In genomic region chr22:23054531-23055257, GRCh38 we compare ENCODE assay signal across 10 cellular contexts. TPM values are rescaled to one million over a fixed set of nuclear protein-coding genes. Genes with fewer than 3 reads are reported as not detected.
DNase-seq lines count a peak whose midpoint lies in the region; ATAC-seq and TF ChIP-seq lines count a peak whose summit lies in the region.
"Had no signal": no experiment of that assay in that cellular context is flagged by ENCODE, and none has a peak within 500 bp of the region (broad histone marks: within the 10 kb centered on the region; RNA-seq: fewer than 3 reads in every experiment).

No MANE protein-coding gene starts in this region.

- no peak overlapping the region for H4K91ac ChIP-seq in neuronal stem cell (ENCODE audit: low read depth, low read length, poor library complexity)

- H2AK5ac ChIP-seq in neuronal stem cell (ENCODE audit: low read depth, low read length), result no peak overlapping the region

- H2BK120ac ChIP-seq in neuronal stem cell (ENCODE audit: low read depth, low read length), result no peak overlapping the region

- ATAC-seq in GM21381 (IDR thresholded peaks at IDR 0.05; ENCODE audit: unreplicated experiment), result peak; percentile 52

- H3K79me2 ChIP-seq in osteoblast (ENCODE audit: insufficient read depth, low read length), result no peaks in the 10 kb centered on the region

- no CpG with 5 or more reads among the region's 5 CpGs for WGBS in neuronal stem cell (ENCODE audit: extremely low coverage in 2 of 2, insufficient read length in 2 of 2, insufficient replicate concordance in 1 of 2), 2 donors

- H3K4ac ChIP-seq in neuronal stem cell (ENCODE audit: low read length), result no peak overlapping the region

- H3K79me1 ChIP-seq in neuronal stem cell (ENCODE audit: low read depth, low read length), result no peaks in the 10 kb centered on the region

- no peak overlapping the region for H4K8ac ChIP-seq in neuronal stem cell (ENCODE audit: low read depth, low read length)

- no peak overlapping the region for H2BK5ac ChIP-seq in neuronal stem cell (ENCODE audit: low read length)

- H3K27ac ChIP-seq in neuronal stem cell (replicated peaks; ENCODE audit: low read length) (no peak overlapping the region), osteoblast (ENCODE audit: low read depth, low read length) (no peak overlapping the region)

- no peak overlapping the region for H2BK12ac ChIP-seq in neuronal stem cell (ENCODE audit: low read length)

- H3K4me2 ChIP-seq in neuronal stem cell (ENCODE audit: insufficient read depth, low read length, poor library complexity, severe bottlenecking), result no peak overlapping the region
- H3K4me2 ChIP-seq in osteoblast (ENCODE audit: insufficient read depth, low read length), result no peak overlapping the region

- H3K27me3 ChIP-seq in neuronal stem cell (ENCODE audit: control insufficient read depth in 3 of 3, insufficient read depth in 3 of 3, low read depth in 1 of 3, low read length in 3 of 3), result peaks cover 0 to 7% (median 0%) of the 10 kb centered on the region in 3 experiments
- H3K27me3 ChIP-seq in osteoblast (ENCODE audit: insufficient read depth, low read length), result no peaks in the 10 kb centered on the region

- H3K4me1 ChIP-seq in neuronal stem cell (ENCODE audit: control insufficient read depth in 2 of 2, insufficient read depth in 1 of 2, low read depth in 1 of 2, low read length in 2 of 2) (no peaks in the 10 kb centered on the region), osteoblast (ENCODE audit: insufficient read depth, low read length) (no peaks in the 10 kb centered on the region)

- no peaks in the 10 kb centered on the region for H4K20me1 ChIP-seq in osteoblast (ENCODE audit: insufficient read depth, low read length)

- H3K36me3 ChIP-seq in neuronal stem cell (replicated peaks in 1 of 2; ENCODE audit: control insufficient read depth in 2 of 2, insufficient read depth in 2 of 2, low read length in 2 of 2), result no peaks in the 10 kb centered on the region
- no peaks in the 10 kb centered on the region for H3K36me3 ChIP-seq in osteoblast (ENCODE audit: insufficient read depth, low read length)

- no peak overlapping the region for H3K18ac ChIP-seq in neuronal stem cell (ENCODE audit: low read length)

- H2BK15ac ChIP-seq in neuronal stem cell (ENCODE audit: low read length), result no peak overlapping the region

- no peak overlapping the region for H3K4me3 ChIP-seq in neuronal stem cell (ENCODE audit: low read length in 2 of 2)
- H3K4me3 ChIP-seq in osteoblast (ENCODE audit: insufficient read depth, low read length), result no peak overlapping the region

- H3K9me3 ChIP-seq in neuronal stem cell (replicated peaks in 1 of 2; ENCODE audit: control insufficient read depth in 2 of 2, insufficient read depth in 1 of 2, low read depth in 1 of 2, low read length in 2 of 2), result peaks cover 0 to 2% of the 10 kb centered on the region in 2 donors
- no peaks in the 10 kb centered on the region for H3K9me3 ChIP-seq in osteoblast (ENCODE audit: low read depth, low read length)

- H2AFZ ChIP-seq in neuronal stem cell (ENCODE audit: low read length) (no peak overlapping the region), osteoblast (ENCODE audit: low read length) (no peak overlapping the region)

- peak overlapping the region; percentile 25 for H3K23ac ChIP-seq in neuronal stem cell (ENCODE audit: low read depth, low read length, poor library complexity)

- H3K9ac ChIP-seq in neuronal stem cell (ENCODE audit: low read depth, low read length, poor library complexity), result no peak overlapping the region

- no peak for TF ChIP-seq CTCF in osteoblast (IDR thresholded peaks at IDR 0.05; ENCODE audit: extremely low read depth, low read depth, low read length)

- peak; percentile 37 for DNase-seq in DMS 273 (lab: John Stamatoyannopoulos, UW; ENCODE audit: unreplicated experiment)
- no peak for DNase-seq in DMS 273 treated with DMSO at 0.1 percent for 48 hours (lab: John Stamatoyannopoulos, UW)
- peak; percentile 10 for DNase-seq in NCI-H526 treated with DMSO at 0.1 percent for 48 hours (lab: John Stamatoyannopoulos, UW)
- no peak for DNase-seq in neuronal stem cell (ENCODE audit: low spot score)
- no peak for DNase-seq in osteoblast (ENCODE audit: insufficient read length, low spot score, missing footprints)
- DNase-seq in NCI-H146 (lab: John Stamatoyannopoulos, UW), result no peak
- DNase-seq in stimulated activated CD4-positive, alpha-beta T cell treated with anti-CD3 and anti-CD28 coated beads, Interleukin-12 subunit alpha, Interleukin-12 subunit beta, amount 100 ng/mL, for 4 hours, result no peak
- DNase-seq: 8988T, SHP77 treated with DMSO at 0.1 percent for 48 hours had no signal

- H3K14ac ChIP-seq in neuronal stem cell (ENCODE audit: low read length), result no peak overlapping the region

RNA-seq across cellular contexts. Expression of gene GNAZ, which starts 15.6 kb away (rescaled TPM):
- polyA plus RNA-seq in neuronal stem cell (2013, experiment 1 of 2), result 36.9 TPM
- 37.0 TPM for polyA plus RNA-seq in neuronal stem cell (2013, experiment 2 of 2)
- total RNA-seq in osteoblast, result 0.29 and 0.72 TPM in 2 replicates

Comparison
In these comparisons a context has a peak if more than half of its experiments do, and no peak if none do; other contexts are left out.
1. DNase-seq: peak in DMS 273 (single experiment) and NCI-H526 treated with DMSO at 0.1 percent for 48 hours (single experiment); none in DMS 273 treated with DMSO at 0.1 percent for 48 hours (single experiment), neuronal stem cell (single experiment), osteoblast (single experiment), NCI-H146 (single experiment) and stimulated activated CD4-positive, alpha-beta T cell treated with anti-CD3 and anti-CD28 coated beads, Interleukin-12 subunit alpha, Interleukin-12 subunit beta, amount 100 ng/mL, for 4 hours (single experiment).